8 cellular contexts compared by ENCODE assay signal in the genomic region with DNA sequence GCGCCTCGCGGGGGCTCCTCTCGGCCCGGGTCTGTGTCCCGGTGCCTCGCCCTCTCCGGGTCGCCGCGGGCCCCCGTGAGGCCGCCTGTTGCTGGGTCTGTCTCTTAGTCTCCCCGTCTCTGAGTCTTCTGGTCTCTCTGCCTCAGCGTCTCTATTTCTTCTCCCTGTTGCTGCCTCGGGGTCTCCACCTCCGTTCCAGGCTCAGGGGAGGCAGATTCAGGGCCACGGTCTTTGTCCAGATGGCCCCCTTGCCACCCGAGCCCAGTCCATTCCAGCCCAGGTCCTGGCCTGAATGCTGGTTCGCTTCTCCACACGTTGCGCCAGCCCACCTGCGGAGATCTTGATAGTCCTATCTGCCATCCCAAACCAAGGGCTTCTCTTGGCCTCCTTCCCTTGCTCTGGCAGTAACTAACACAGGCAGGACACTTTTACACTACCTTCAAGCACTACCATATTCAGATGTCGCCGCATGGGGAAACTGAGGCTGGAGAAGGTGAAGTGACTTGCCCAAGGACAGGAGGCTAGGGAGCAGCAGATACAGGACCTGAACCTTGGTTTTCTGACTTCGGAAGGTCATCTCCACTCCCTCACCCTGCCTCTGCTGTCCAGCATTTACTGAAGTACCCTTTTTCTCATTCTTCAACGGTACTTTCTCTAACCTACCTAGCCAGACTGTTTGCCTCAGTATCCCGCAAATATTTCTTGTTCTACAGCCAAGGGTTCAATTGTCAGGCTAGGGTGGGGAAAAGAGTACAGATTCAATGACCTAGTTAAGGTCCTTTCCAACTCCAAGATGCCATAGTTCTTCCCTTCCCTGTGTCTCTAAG. TPM values are rescaled to one million over a fixed set of nuclear protein-coding genes. Genes with fewer than 3 reads are reported as not detected.
DNase-seq lines count a peak whose midpoint lies in the region; ATAC-seq and TF ChIP-seq lines count a peak whose summit lies in the region.

No MANE protein-coding gene starts in this region.

- intact Hi-C loops in cardiac septum (cut with DNase I) = no loop called here
- intact Hi-C loops in Right ventricle myocardium inferior (cut with DNase I) = no loop called here

- H3K27me3 ChIP-seq in upper lobe of left lung = peaks cover 0 to 17% (median 12%) of the 10 kb centered on the region in 4 donors

- peaks cover 0 to 3% (median 0%) of the 10 kb centered on the region in 5 experiments for H3K9me3 Mint-ChIP-seq in brain

- TF ChIP-seq CTCF in brain (conservative IDR thresholded peaks at IDR 0.05) = no peak
- no peak for TF ChIP-seq CTCF in upper lobe of left lung (IDR thresholded peaks at IDR 0.05)

- H3K27ac ChIP-seq in upper lobe of left lung = no peak overlapping the region

- DNase-seq in cardiac septum (ENCODE audit: low spot score) = peak; percentile 51
- DNase-seq in Right ventricle myocardium inferior (ENCODE audit: missing footprints) = no peak
- DNase-seq in mesenteric fat pad (ENCODE audit: low spot score) = peak; percentile 49
- peak in 1 of 2 donors; percentile 80 for DNase-seq in upper lobe of left lung
- DNase-seq in hepatic stellate cell (ENCODE audit: low spot score) = no peak
- DNase-seq in stimulated activated CD4-positive, alpha-beta T cell treated with anti-CD3 and anti-CD28 coated beads, Interleukin-12 subunit alpha, Interleukin-12 subunit beta, amount 100 ng/mL, for 4 hours = no peak

- no peak for TF ChIP-seq EP300 in upper lobe of left lung (IDR thresholded peaks at IDR 0.05)

- H3K9me3 ChIP-seq in upper lobe of left lung = no peaks in the 10 kb centered on the region

- no peak for ATAC-seq in Right ventricle myocardium inferior
- ATAC-seq in upper lobe of left lung (ENCODE audit: low FRiP score in 2 of 2) = no peak
- no peak for ATAC-seq in GM21360 (IDR thresholded peaks at IDR 0.05; ENCODE audit: unreplicated experiment)

- no peak for TF ChIP-seq POLR2A in upper lobe of left lung (IDR thresholded peaks at IDR 0.05)

- H3K27me3 Mint-ChIP-seq in brain = peaks cover 7% of the 10 kb centered on the region

- H3K4me3 ChIP-seq in upper lobe of left lung = peak overlapping the region in 3 of 4 donors; percentile 32 to 51 (median 42)

- H3K4me3 Mint-ChIP-seq in brain = peak overlapping the region; percentile 87 to 94 (median 91)

- peak overlapping the region; percentile 90 to 98 (median 97) for H3K27ac Mint-ChIP-seq in brain

- H3K4me1 Mint-ChIP-seq in brain = peaks cover 63% of the 10 kb centered on the region

- no peaks in the 10 kb centered on the region for H3K36me3 Mint-ChIP-seq in brain

- 57 to 59% methylated on average over 13 to 15 of the region's 28 CpGs for WGBS in upper lobe of left lung, 2 donors

- no peaks in the 10 kb centered on the region for H3K36me3 ChIP-seq in upper lobe of left lung

- peaks cover 16 to 26% (median 21%) of the 10 kb centered on the region in 4 donors for H3K4me1 ChIP-seq in upper lobe of left lung

RNA-seq across cellular contexts. Expression of a gene that starts 0.6 kb away (rescaled TPM):
- total RNA-seq in cardiac septum (0.92 TPM), Right ventricle myocardium inferior (3.7 TPM), mesenteric fat pad (0.64 TPM), upper lobe of left lung (1 to 10 TPM in 2 of 6 donors, under 1 TPM in 3, not detected in 1; 0.15 to 1.6 (median 0.49) TPM)
- 1.4 TPM for polyA plus RNA-seq in brain (ENCODE audit: insufficient read depth, low read depth, low replicate concordance)

RNA-seq across cellular contexts. Expression of a gene that starts 45.6 kb away (rescaled TPM):
- total RNA-seq in cardiac septum (not detected), Right ventricle myocardium inferior (0.43 TPM), mesenteric fat pad (not detected), upper lobe of left lung (under 1 TPM in 2 of 6 donors, not detected in 4; 0.10 to 0.29 TPM)
- 0.63 TPM for polyA plus RNA-seq in brain (ENCODE audit: insufficient read depth, low read depth, low replicate concordance)

Comparison
In these comparisons a context has a peak if more than half of its experiments do, and no peak if none do; other contexts are left out.
1. DNase-seq: peak in cardiac septum (single experiment) and mesenteric fat pad (single experiment); none in Right ventricle myocardium inferior (single experiment), hepatic stellate cell (single experiment) and stimulated activated CD4-positive, alpha-beta T cell treated with anti-CD3 and anti-CD28 coated beads, Interleukin-12 subunit alpha, Interleukin-12 subunit beta, amount 100 ng/mL, for 4 hours (single experiment).